Comparison of ENCODE assay signal across 8 cellular contexts in genomic region chr5:138754699-138755057, GRCh38. TPM values are rescaled to one million over a fixed set of nuclear protein-coding genes. Genes with fewer than 3 reads are reported as not detected.
DNase-seq lines count a peak whose midpoint lies in the region; ATAC-seq and TF ChIP-seq lines count a peak whose summit lies in the region.

No MANE protein-coding gene starts in this region.

- DNase-seq in H4 (ENCODE audit: low spot score), result peak; percentile 41
- DNase-seq in glomerular visceral epithelial cell (ENCODE audit: extremely low spot score), result peak; percentile 81
- DNase-seq in superior temporal gyrus (ENCODE audit: extremely low spot score), result no peak
- DNase-seq in NCI-H146 (lab: John Stamatoyannopoulos, UW), result no peak
- DNase-seq in NCI-H2081 (lab: John Stamatoyannopoulos, UW), result no peak

- peak overlapping the region; percentile 83 for H3K4me2 ChIP-seq in skeletal muscle satellite cell (ENCODE audit: low read length)

- no peak for ATAC-seq in HG03469 (IDR thresholded peaks at IDR 0.05; ENCODE audit: unreplicated experiment)

- H3K27me3 ChIP-seq in skeletal muscle satellite cell (ENCODE audit: control insufficient read depth, insufficient read depth, low read length), result no peaks in the 10 kb centered on the region

- peak overlapping the region; percentile 99 for H3K27ac ChIP-seq in VCaP

- no peak for TF ChIP-seq CTCF in VCaP (conservative IDR thresholded peaks at IDR 0.05)

- H3K36me3 ChIP-seq in skeletal muscle satellite cell (ENCODE audit: insufficient read depth, low read length), result peaks cover 28% of the 10 kb centered on the region

- H3K4me3 ChIP-seq in skeletal muscle satellite cell (ENCODE audit: low read length), result peak overlapping the region; percentile 85

- peak overlapping the region; percentile 96 for H3K9ac ChIP-seq in skeletal muscle satellite cell (ENCODE audit: low read depth, low read length)

- no peaks in the 10 kb centered on the region for H3K9me3 ChIP-seq in skeletal muscle satellite cell (replicated peaks; ENCODE audit: low read length)

- H3K4me1 ChIP-seq in skeletal muscle satellite cell (ENCODE audit: control insufficient read depth, insufficient read depth, low read length), result peaks cover 19% of the 10 kb centered on the region

RNA-seq across cellular contexts. Expression of gene CTNNA1, which starts 1.5 kb away (rescaled TPM):
- 228 and 234 TPM in 2 replicates for total RNA-seq in H4 (2014; rRNA removed; shearing (Covaris generic))
- total RNA-seq in skeletal muscle satellite cell (2012; rRNA removed), result 201 and 232 TPM in 2 replicates

Comparison
In these comparisons a context has a peak if more than half of its experiments do, and no peak if none do; other contexts are left out.
1. DNase-seq: peak in H4 (single experiment) and glomerular visceral epithelial cell (single experiment); none in superior temporal gyrus (single experiment), NCI-H146 (single experiment) and NCI-H2081 (0 of 2).